Comparison of ENCODE assay signal across 8 cellular contexts in the genomic region with DNA sequence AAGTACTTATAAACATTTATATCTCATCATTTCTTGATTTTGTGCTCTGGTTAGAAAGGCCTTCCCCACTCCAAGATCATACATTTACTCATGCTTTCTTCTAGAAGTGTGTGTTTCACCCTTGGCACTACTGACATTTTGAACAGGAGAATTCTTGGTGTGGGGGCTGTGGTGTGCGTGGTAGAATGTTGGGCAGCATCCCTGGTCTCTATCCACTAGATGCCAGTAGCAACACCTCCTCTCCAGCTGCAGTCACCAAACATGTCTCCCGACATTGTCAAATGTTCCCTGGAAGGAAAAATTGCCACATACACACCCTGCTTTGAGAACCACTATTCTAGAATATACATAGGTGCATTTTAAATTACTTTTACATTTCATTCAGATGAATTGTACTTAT. TPM values are rescaled to one million over a fixed set of nuclear protein-coding genes. Genes with fewer than 3 reads are reported as not detected.
DNase-seq lines count a peak whose midpoint lies in the region; ATAC-seq and TF ChIP-seq lines count a peak whose summit lies in the region.

No MANE protein-coding gene starts in this region.

- peaks cover 4% of the 10 kb centered on the region for H3K4me1 Mint-ChIP-seq in activated CD8-positive, alpha-beta T cell treated with anti-CD3 and anti-CD28 coated beads for 36 hours (ENCODE audit: low read depth)
- peaks cover under 1% of the 10 kb centered on the region for H3K4me1 Mint-ChIP-seq in activated CD8-positive, alpha-beta T cell treated with anti-CD3 and anti-CD28 coated beads, Interleukin-2, amount 10 ng/mL, durations not matched to agents 7 days and 5 days (ENCODE audit: low read depth)
- peaks cover 0 to 6% (median 4%) of the 10 kb centered on the region in 3 donors for H3K4me1 Mint-ChIP-seq in T-cell

- POLR2A ChIA-PET in activated CD8-positive, alpha-beta T cell treated with anti-CD3 and anti-CD28 coated beads for 36 hours (lab: Charles Lee): no interaction called here
- POLR2A ChIA-PET in activated CD8-positive, alpha-beta T cell treated with anti-CD3 and anti-CD28 coated beads, Interleukin-2, amount 10 ng/mL, durations not matched to agents 7 days and 5 days (lab: Charles Lee): no interaction called here
- POLR2A ChIA-PET in T-cell (lab: Charles Lee): interaction anchor here (0.5 to 1.0 kb wide), 3 partner anchors 12 to 91 kb away, joined by 3 to 9 read pairs (median 3); no protein-coding TSS in a partner anchor

- DNase-seq in activated CD8-positive, alpha-beta T cell treated with anti-CD3 and anti-CD28 coated beads for 36 hours: peak; percentile 41
- no peak for DNase-seq in activated CD8-positive, alpha-beta T cell treated with anti-CD3 and anti-CD28 coated beads, Interleukin-2, amount 10 ng/mL, durations not matched to agents 7 days and 5 days
- DNase-seq in T-cell (peak in 4 of 34 experiments; percentile 4 to 24 (median 14)), left ventricle myocardium superior (no peak), testis (peak; percentile 46), retina (no peak), AG08396 (ENCODE audit: low spot score) (no peak)

- H3K27ac Mint-ChIP-seq in activated CD8-positive, alpha-beta T cell treated with anti-CD3 and anti-CD28 coated beads for 36 hours: no peak overlapping the region
- no peak overlapping the region for H3K27ac Mint-ChIP-seq in activated CD8-positive, alpha-beta T cell treated with anti-CD3 and anti-CD28 coated beads, Interleukin-2, amount 10 ng/mL, durations not matched to agents 7 days and 5 days
- no peak overlapping the region for H3K27ac Mint-ChIP-seq in T-cell

- CTCF ChIA-PET in activated CD8-positive, alpha-beta T cell treated with anti-CD3 and anti-CD28 coated beads for 36 hours (lab: Charles Lee): interaction anchor here (0.6 to 2.2 kb wide), 9 partner anchors 13 to 225 kb away, joined by 3 to 9 read pairs (median 5); no protein-coding TSS in a partner anchor
- CTCF ChIA-PET in activated CD8-positive, alpha-beta T cell treated with anti-CD3 and anti-CD28 coated beads, Interleukin-2, amount 10 ng/mL, durations not matched to agents 7 days and 5 days (lab: Charles Lee): interaction anchor here (0.8 to 2.1 kb wide), 5 partner anchors 13 to 225 kb away, joined by 3 to 10 read pairs (median 5); no protein-coding TSS in a partner anchor
- CTCF ChIA-PET in T-cell (lab: Charles Lee): interaction anchor here (0.7 to 3.2 kb wide), 6 partner anchors 13 to 192 kb away, joined by 3 to 31 read pairs (median 6); no protein-coding TSS in a partner anchor

- no peaks in the 10 kb centered on the region for H3K36me3 ChIP-seq in testis (ENCODE audit: low read depth, missing control alignments)

- peaks cover 2% of the 10 kb centered on the region for H3K27me3 Mint-ChIP-seq in activated CD8-positive, alpha-beta T cell treated with anti-CD3 and anti-CD28 coated beads for 36 hours
- peaks cover 12% of the 10 kb centered on the region for H3K27me3 Mint-ChIP-seq in activated CD8-positive, alpha-beta T cell treated with anti-CD3 and anti-CD28 coated beads, Interleukin-2, amount 10 ng/mL, durations not matched to agents 7 days and 5 days (ENCODE audit: low read depth)
- H3K27me3 Mint-ChIP-seq in T-cell: no peaks in the 10 kb centered on the region

- no peaks in the 10 kb centered on the region for H3K36me3 Mint-ChIP-seq in activated CD8-positive, alpha-beta T cell treated with anti-CD3 and anti-CD28 coated beads for 36 hours (ENCODE audit: low read depth)
- no peaks in the 10 kb centered on the region for H3K36me3 Mint-ChIP-seq in activated CD8-positive, alpha-beta T cell treated with anti-CD3 and anti-CD28 coated beads, Interleukin-2, amount 10 ng/mL, durations not matched to agents 7 days and 5 days (ENCODE audit: low read depth)
- H3K36me3 Mint-ChIP-seq in T-cell: no peaks in the 10 kb centered on the region

- ATAC-seq in activated CD8-positive, alpha-beta T cell treated with anti-CD3 and anti-CD28 coated beads for 36 hours: peak; percentile 64
- no peak for ATAC-seq in activated CD8-positive, alpha-beta T cell treated with anti-CD3 and anti-CD28 coated beads, Interleukin-2, amount 10 ng/mL, durations not matched to agents 7 days and 5 days
- ATAC-seq in T-cell (replicated peaks in 1 of 4) (peak in 3 of 4 experiments; percentile 52 to 82 (median 58)), left ventricle myocardium superior (peak; percentile 68), GM18861 (IDR thresholded peaks at IDR 0.05; ENCODE audit: unreplicated experiment) (no peak)

- H3K9me3 ChIP-seq in testis: no peaks in the 10 kb centered on the region

- intact Hi-C loops in activated CD8-positive, alpha-beta T cell treated with anti-CD3 and anti-CD28 coated beads for 36 hours (cut with micrococcal nuclease): no loop called here
- intact Hi-C loops in left ventricle myocardium superior (cut with micrococcal nuclease): no loop called here
- intact Hi-C loops in testis (cut with DNase I; ENCODE audit: low total_unique reads): loop anchor here (10.0 kb wide), 1 partner anchor 156 kb away; no protein-coding TSS in a partner anchor

- TF ChIP-seq CTCF in activated CD8-positive, alpha-beta T cell treated with anti-CD3 and anti-CD28 coated beads for 36 hours (IDR thresholded peaks at IDR 0.05): no peak
- no peak for TF ChIP-seq CTCF in testis (IDR thresholded peaks at IDR 0.05)

- peaks cover 6% of the 10 kb centered on the region for H3K4me1 ChIP-seq in testis

- 46 to 49% methylated on average over 2 of the region's 2 CpGs for WGBS in testis, 2 donors

- no peak overlapping the region for H3K4me3 ChIP-seq in testis

- no peak overlapping the region for H3K4me3 Mint-ChIP-seq in activated CD8-positive, alpha-beta T cell treated with anti-CD3 and anti-CD28 coated beads for 36 hours
- H3K4me3 Mint-ChIP-seq in activated CD8-positive, alpha-beta T cell treated with anti-CD3 and anti-CD28 coated beads, Interleukin-2, amount 10 ng/mL, durations not matched to agents 7 days and 5 days: no peak overlapping the region
- H3K4me3 Mint-ChIP-seq in T-cell: no peak overlapping the region

- H3K27ac ChIP-seq in testis: no peak overlapping the region

- H3K27me3 ChIP-seq in testis: no peaks in the 10 kb centered on the region

- no peaks in the 10 kb centered on the region for H3K9me3 Mint-ChIP-seq in activated CD8-positive, alpha-beta T cell treated with anti-CD3 and anti-CD28 coated beads for 36 hours
- no peaks in the 10 kb centered on the region for H3K9me3 Mint-ChIP-seq in activated CD8-positive, alpha-beta T cell treated with anti-CD3 and anti-CD28 coated beads, Interleukin-2, amount 10 ng/mL, durations not matched to agents 7 days and 5 days (ENCODE audit: insufficient read depth)
- H3K9me3 Mint-ChIP-seq in T-cell: no peaks in the 10 kb centered on the region

- no peak for TF ChIP-seq POLR2A in testis (IDR thresholded peaks at IDR 0.05)

RNA-seq across cellular contexts. Expression of a gene that starts 8.7 kb away (rescaled TPM):
- total RNA-seq in activated CD8-positive, alpha-beta T cell treated with anti-CD3 and anti-CD28 coated beads for 36 hours: 10 to 100 TPM; 33.3 to 34.5 TPM
- 1 to 10 TPM; 8.2 to 8.7 TPM for total RNA-seq in activated CD8-positive, alpha-beta T cell treated with anti-CD3 and anti-CD28 coated beads, Interleukin-2, amount 10 ng/mL, durations not matched to agents 7 days and 5 days
- total RNA-seq in T-cell: 10 to 100 TPM; 40.5 to 90.5 (median 81.8) TPM
- 10.0 TPM for total RNA-seq in left ventricle myocardium superior
- total RNA-seq in testis: 100 to 1,000 TPM in 1 of 2 donors, 10 to 100 TPM in 1; 66.6 to 117 TPM
- polyA plus RNA-seq in testis (ENCODE audit: insufficient read depth, low read depth, low replicate concordance): 56.1 TPM

Comparison
In these comparisons a context has a peak if more than half of its experiments do, and no peak if none do; other contexts are left out.
1. ATAC-seq: peak in activated CD8-positive, alpha-beta T cell treated with anti-CD3 and anti-CD28 coated beads for 36 hours (single experiment), T-cell (3 of 4) and left ventricle myocardium superior (single experiment); none in activated CD8-positive, alpha-beta T cell treated with anti-CD3 and anti-CD28 coated beads, Interleukin-2, amount 10 ng/mL, durations not matched to agents 7 days and 5 days (single experiment) and GM18861 (single experiment).
2. DNase-seq: peak in activated CD8-positive, alpha-beta T cell treated with anti-CD3 and anti-CD28 coated beads for 36 hours (single experiment) and testis (single experiment); none in activated CD8-positive, alpha-beta T cell treated with anti-CD3 and anti-CD28 coated beads, Interleukin-2, amount 10 ng/mL, durations not matched to agents 7 days and 5 days (single experiment), left ventricle myocardium superior (single experiment), retina (single experiment) and AG08396 (single experiment).
3. POLR2A ChIA-PET loops: an anchor here in T-cell (0.5 to 1.0 kb wide); none called in activated CD8-positive, alpha-beta T cell treated with anti-CD3 and anti-CD28 coated beads for 36 hours and activated CD8-positive, alpha-beta T cell treated with anti-CD3 and anti-CD28 coated beads, Interleukin-2, amount 10 ng/mL, durations not matched to agents 7 days and 5 days.